9 cellular contexts compared by ENCODE assay signal in the genomic region with DNA sequence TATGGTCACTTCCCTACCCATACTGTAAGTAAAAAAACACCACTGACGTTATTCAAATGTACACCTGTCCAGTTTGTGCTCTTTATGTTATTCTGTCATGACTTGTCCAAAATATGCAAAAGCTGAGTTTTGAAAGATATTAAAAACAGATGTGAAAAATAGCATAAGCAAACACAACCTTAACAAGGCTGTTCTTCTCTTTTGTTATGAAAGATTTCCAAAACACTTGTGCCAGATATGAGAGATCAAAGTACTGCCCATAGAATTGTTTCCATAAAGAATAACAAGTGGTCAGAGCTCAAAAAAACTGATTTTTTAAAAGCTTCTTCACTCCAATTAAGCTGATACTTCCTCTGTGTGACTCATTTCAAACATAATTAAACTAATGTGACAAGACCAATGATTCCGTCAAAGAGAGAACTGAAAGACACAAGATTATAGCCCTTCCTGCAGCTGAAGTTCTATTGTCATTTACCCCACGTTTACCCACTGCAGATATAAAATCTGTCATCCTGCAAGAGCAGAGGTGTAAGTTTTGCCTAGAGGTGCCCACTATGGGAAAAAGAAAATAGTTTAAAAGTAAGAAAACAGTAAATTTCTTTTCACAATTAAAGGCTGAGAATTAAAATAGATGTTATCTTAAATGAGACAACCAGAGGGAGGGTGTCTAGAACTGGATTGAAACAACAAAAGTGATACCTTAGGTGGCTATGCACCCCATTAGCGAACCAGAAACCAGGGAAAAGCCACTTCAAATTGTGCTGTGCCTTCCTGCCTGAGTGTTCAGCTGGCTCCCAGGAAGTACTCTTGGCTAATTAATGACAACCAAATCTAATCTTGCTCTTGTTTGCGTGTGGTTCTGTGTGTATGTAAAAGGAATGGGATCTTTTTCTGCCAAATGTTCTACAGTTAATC. TPM values are rescaled to one million over a fixed set of nuclear protein-coding genes. Genes with fewer than 3 reads are reported as not detected.
DNase-seq lines count a peak whose midpoint lies in the region; ATAC-seq lines count a peak whose summit lies in the region.
"Had no signal": no experiment of that assay in that cellular context is flagged by ENCODE, and none has a peak within 500 bp of the region (broad histone marks: within the 10 kb centered on the region; RNA-seq: fewer than 3 reads in every experiment).

No MANE protein-coding gene starts in this region.

- H3K27me3 ChIP-seq in trophoblast cell (ENCODE audit: insufficient read depth, low read length) = no peaks in the 10 kb centered on the region

- no peak overlapping the region for H3K9ac ChIP-seq in trophoblast cell (ENCODE audit: low read length)

- H3K27ac ChIP-seq in trophoblast cell (ENCODE audit: low read depth, low read length) = no peak overlapping the region
- H3K27ac ChIP-seq: HL-60 had no signal

- H4K8ac ChIP-seq in trophoblast cell (ENCODE audit: low read depth, low read length) = no peak overlapping the region

- H3K18ac ChIP-seq in trophoblast cell (ENCODE audit: low read length) = no peak overlapping the region

- DNase-seq in NCI-H2107 (lab: John Stamatoyannopoulos, UW) = peak; percentile 28
- peak; percentile 26 for DNase-seq in germinal center (ENCODE audit: low spot score)
- DNase-seq in HCEC 1CT = no peak
- DNase-seq in trophoblast cell = no peak
- no peak for DNase-seq in dermis blood vessel endothelial cell
- no peak for DNase-seq in T1000 (lab: John Stamatoyannopoulos, UW)

- no peaks in the 10 kb centered on the region for H3K79me2 ChIP-seq in trophoblast cell (ENCODE audit: control insufficient read depth, insufficient read depth, low read length, poor library complexity)

- H3K4me3 ChIP-seq in trophoblast cell (ENCODE audit: low read depth, low read length) = no peak overlapping the region

- H2BK120ac ChIP-seq in trophoblast cell (ENCODE audit: insufficient read depth, low read length, poor library complexity) = no peak overlapping the region

- no peak overlapping the region for H2AK5ac ChIP-seq in trophoblast cell (ENCODE audit: low read length)

- no peak overlapping the region for H4K91ac ChIP-seq in trophoblast cell (ENCODE audit: low read depth, low read length)

- no peak overlapping the region for H3K23ac ChIP-seq in trophoblast cell (ENCODE audit: low read length)

- no peak overlapping the region for H3K14ac ChIP-seq in trophoblast cell (ENCODE audit: low read length)

- no peaks in the 10 kb centered on the region for H3K36me3 ChIP-seq in trophoblast cell (ENCODE audit: control insufficient read depth in 1 of 2, insufficient read depth in 2 of 2, low read length in 2 of 2)

- no peaks in the 10 kb centered on the region for H3K79me1 ChIP-seq in trophoblast cell (ENCODE audit: low read length)

- WGBS in trophoblast cell (ENCODE audit: extremely low coverage, insufficient coverage, insufficient read length) = no CpG with 5 or more reads among the region's 5 CpGs

- no peak overlapping the region for H4K12ac ChIP-seq in trophoblast cell (ENCODE audit: low read depth, low read length)

- H2BK12ac ChIP-seq in trophoblast cell (ENCODE audit: low read length) = no peak overlapping the region

- no peak overlapping the region for H3K4me2 ChIP-seq in trophoblast cell (ENCODE audit: low read length)

- H3K4me1 ChIP-seq in trophoblast cell (ENCODE audit: control insufficient read depth in 1 of 2, insufficient read depth in 2 of 2, low read length in 2 of 2) = no peaks in the 10 kb centered on the region

- H2AFZ ChIP-seq in trophoblast cell (ENCODE audit: insufficient read depth, low read length, poor library complexity) = no peak overlapping the region

- H3K9me3 ChIP-seq in trophoblast cell (ENCODE audit: insufficient read depth, low read depth, low read length) = no peaks in the 10 kb centered on the region

- H3K4ac ChIP-seq in trophoblast cell (ENCODE audit: low read depth, low read length) = no peak overlapping the region

- ATAC-seq in GM18517 (IDR thresholded peaks at IDR 0.05; ENCODE audit: unreplicated experiment) (peak; percentile 92), HG02870 (IDR thresholded peaks at IDR 0.05; ENCODE audit: unreplicated experiment) (peak; percentile 95)

- H2BK5ac ChIP-seq in trophoblast cell (ENCODE audit: low read depth, low read length, poor library complexity) = no peak overlapping the region

RNA-seq across cellular contexts. Expression of a gene that starts 30.1 kb away (rescaled TPM):
- 0.26 and 0.28 TPM in 2 replicates for polyA plus RNA-seq in trophoblast cell (2013)
- total RNA-seq in dermis blood vessel endothelial cell = under 0.01 and 0.23 TPM in 2 replicates

Comparison
In these comparisons a context has a peak if more than half of its experiments do, and no peak if none do; other contexts are left out.
1. DNase-seq: peak in NCI-H2107 (single experiment) and germinal center (single experiment); none in HCEC 1CT (single experiment), trophoblast cell (0 of 2), dermis blood vessel endothelial cell (single experiment) and T1000 (single experiment).